1 cellular context compared by ENCODE assay signal in the genomic region with DNA sequence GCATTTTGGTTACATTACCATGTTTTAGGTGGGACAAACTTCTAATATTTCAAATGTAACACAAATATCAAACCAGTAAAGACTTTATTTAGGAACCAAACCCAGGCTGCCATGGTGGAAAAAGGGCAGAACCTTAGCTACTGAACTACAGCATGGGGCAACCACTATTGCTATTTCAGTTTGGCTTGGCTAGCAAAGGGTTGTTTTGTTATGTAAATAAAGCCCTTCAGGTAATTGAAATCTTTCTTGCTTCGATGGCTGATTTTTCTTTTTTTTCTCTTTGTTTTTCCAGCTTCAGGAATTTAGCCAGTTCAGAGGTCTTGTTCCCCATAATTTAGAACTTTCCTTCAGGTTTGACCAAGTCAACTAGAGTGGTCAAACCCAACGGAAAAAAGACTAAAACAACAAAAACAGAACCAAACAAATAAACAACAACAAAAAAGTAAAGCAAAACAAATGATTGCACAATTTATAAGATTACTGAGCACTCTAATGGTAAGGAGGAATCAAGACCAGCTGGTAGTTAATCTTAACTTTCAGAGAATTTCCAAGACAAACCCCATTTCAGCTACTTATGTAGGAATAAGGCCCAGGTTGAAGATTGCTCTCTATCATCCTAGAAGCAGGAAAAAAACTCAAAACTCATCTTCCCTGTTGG.
TF ChIP-seq lines count a peak whose summit lies in the region.

No MANE protein-coding gene starts in this region.

TF ChIP-seq in K562, 482 proteins besides CTCF, POLR2A, EP300 and RAD21:
- TF ChIP-seq, protein P1, sequence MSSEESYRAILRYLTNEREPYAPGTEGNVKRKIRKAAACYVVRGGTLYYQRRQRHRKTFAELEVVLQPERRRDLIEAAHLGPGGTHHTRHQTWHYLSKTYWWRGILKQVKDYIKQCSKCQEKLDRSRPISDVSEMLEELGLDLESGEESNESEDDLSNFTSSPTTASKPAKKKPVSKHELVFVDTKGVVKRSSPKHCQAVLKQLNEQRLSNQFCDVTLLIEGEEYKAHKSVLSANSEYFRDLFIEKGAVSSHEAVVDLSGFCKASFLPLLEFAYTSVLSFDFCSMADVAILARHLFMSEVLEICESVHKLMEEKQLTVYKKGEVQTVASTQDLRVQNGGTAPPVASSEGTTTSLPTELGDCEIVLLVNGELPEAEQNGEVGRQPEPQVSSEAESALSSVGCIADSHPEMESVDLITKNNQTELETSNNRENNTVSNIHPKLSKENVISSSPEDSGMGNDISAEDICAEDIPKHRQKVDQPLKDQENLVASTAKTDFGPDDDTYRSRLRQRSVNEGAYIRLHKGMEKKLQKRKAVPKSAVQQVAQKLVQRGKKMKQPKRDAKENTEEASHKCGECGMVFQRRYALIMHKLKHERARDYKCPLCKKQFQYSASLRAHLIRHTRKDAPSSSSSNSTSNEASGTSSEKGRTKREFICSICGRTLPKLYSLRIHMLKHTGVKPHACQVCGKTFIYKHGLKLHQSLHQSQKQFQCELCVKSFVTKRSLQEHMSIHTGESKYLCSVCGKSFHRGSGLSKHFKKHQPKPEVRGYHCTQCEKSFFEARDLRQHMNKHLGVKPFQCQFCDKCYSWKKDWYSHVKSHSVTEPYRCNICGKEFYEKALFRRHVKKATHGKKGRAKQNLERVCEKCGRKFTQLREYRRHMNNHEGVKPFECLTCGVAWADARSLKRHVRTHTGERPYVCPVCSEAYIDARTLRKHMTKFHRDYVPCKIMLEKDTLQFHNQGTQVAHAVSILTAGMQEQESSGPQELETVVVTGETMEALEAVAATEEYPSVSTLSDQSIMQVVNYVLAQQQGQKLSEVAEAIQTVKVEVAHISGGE (CRISPR knock-in tag; IDR thresholded peaks at IDR 0.05) = no peak
- TF ChIP-seq ZFP1 (CRISPR knock-in tag; IDR thresholded peaks at IDR 0.05) (no peak), CBFA2T3 (IDR thresholded peaks at IDR 0.05) (no peak), CEBPB (tag; IDR thresholded peaks at IDR 0.05) (peak; percentile 56), GATAD2A (IDR thresholded peaks at IDR 0.05) (no peak), KAT8 (IDR thresholded peaks at IDR 0.05; ENCODE audit: low read depth) (no peak), CEBPG (CRISPR knock-in tag; IDR thresholded peaks at IDR 0.05) (no peak), CEBPG (tag; conservative IDR thresholded peaks at IDR 0.05 in 1 of 2, IDR thresholded peaks at IDR 0.05 in 1 of 2) (peak; percentile 25 to 63; a peak in 2 of 4 replicates)
- TF ChIP-seq, protein P2, sequence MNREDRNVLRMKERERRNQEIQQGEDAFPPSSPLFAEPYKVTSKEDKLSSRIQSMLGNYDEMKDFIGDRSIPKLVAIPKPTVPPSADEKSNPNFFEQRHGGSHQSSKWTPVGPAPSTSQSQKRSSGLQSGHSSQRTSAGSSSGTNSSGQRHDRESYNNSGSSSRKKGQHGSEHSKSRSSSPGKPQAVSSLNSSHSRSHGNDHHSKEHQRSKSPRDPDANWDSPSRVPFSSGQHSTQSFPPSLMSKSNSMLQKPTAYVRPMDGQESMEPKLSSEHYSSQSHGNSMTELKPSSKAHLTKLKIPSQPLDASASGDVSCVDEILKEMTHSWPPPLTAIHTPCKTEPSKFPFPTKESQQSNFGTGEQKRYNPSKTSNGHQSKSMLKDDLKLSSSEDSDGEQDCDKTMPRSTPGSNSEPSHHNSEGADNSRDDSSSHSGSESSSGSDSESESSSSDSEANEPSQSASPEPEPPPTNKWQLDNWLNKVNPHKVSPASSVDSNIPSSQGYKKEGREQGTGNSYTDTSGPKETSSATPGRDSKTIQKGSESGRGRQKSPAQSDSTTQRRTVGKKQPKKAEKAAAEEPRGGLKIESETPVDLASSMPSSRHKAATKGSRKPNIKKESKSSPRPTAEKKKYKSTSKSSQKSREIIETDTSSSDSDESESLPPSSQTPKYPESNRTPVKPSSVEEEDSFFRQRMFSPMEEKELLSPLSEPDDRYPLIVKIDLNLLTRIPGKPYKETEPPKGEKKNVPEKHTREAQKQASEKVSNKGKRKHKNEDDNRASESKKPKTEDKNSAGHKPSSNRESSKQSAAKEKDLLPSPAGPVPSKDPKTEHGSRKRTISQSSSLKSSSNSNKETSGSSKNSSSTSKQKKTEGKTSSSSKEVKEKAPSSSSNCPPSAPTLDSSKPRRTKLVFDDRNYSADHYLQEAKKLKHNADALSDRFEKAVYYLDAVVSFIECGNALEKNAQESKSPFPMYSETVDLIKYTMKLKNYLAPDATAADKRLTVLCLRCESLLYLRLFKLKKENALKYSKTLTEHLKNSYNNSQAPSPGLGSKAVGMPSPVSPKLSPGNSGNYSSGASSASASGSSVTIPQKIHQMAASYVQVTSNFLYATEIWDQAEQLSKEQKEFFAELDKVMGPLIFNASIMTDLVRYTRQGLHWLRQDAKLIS (CRISPR knock-in tag; IDR thresholded peaks at IDR 0.05) = no peak
